In genomic region chrX:15686818-15687685, GRCh38 we compare ENCODE assay signal across 8 cellular contexts. TPM values are rescaled to one million over a fixed set of nuclear protein-coding genes. Genes with fewer than 3 reads are reported as not detected.
DNase-seq lines count a peak whose midpoint lies in the region; ATAC-seq and TF ChIP-seq lines count a peak whose summit lies in the region.

No MANE protein-coding gene starts in this region.

- H3K4me3 Mint-ChIP-seq in natural killer cell = no peak overlapping the region

- TF ChIP-seq CTCF in epithelial cell of esophagus (IDR thresholded peaks at IDR 0.05; ENCODE audit: insufficient read depth, low read depth, low read length, missing control alignments) (peak; percentile 66), natural killer cell (IDR thresholded peaks at IDR 0.05) (peak; percentile 60), transverse colon (IDR thresholded peaks at IDR 0.05) (peak; percentile 53 to 85 (median 60))

- 0 to 41% methylated on average over 2 to 6 of the region's 6 CpGs for WGBS in transverse colon (ENCODE audit: low coverage in 1 of 2), 2 donors

- H3K27ac Mint-ChIP-seq in natural killer cell = no peak overlapping the region

- no peaks in the 10 kb centered on the region for H3K4me1 ChIP-seq in transverse colon

- ATAC-seq in GM18907 (IDR thresholded peaks at IDR 0.05; ENCODE audit: unreplicated experiment) = peak; percentile 89
- ATAC-seq in HG03432 (IDR thresholded peaks at IDR 0.05; ENCODE audit: unreplicated experiment) = peak; percentile 64
- ATAC-seq in natural killer cell = peak; percentile 88 to 97 (median 96)

- intact Hi-C loops in natural killer cell (cut with micrococcal nuclease) (loop anchor here (2.0 to 5.0 kb wide), 3 partner anchors 75 to 755 kb away; partner anchors contain the start of gene ZRSR2), transverse colon (cut with DNase I; ENCODE audit: low total_unique reads) (loop anchor here (10.0 kb wide), 1 partner anchor 48 kb away; the partner anchor contains the start of gene CA5B)

- peaks cover 0 to 6% of the 10 kb centered on the region in 2 donors for H3K4me1 Mint-ChIP-seq in natural killer cell

- no peaks in the 10 kb centered on the region for H3K36me3 Mint-ChIP-seq in natural killer cell

- H3K27me3 ChIP-seq in transverse colon = no peaks in the 10 kb centered on the region

- DNase-seq in AML-193 (lab: John Stamatoyannopoulos, UW) (peak; percentile 31 to 53), NOMO-1 treated with DMSO at 0.1 percent for 48 hours (lab: John Stamatoyannopoulos, UW; ENCODE audit: unreplicated experiment) (peak; percentile 82), epithelial cell of esophagus (ENCODE audit: low read depth) (peak; percentile 58), natural killer cell (peak; percentile 37), transverse colon (peak; percentile 60)
- peak; percentile 49 for DNase-seq in activated CD8-positive, alpha-beta memory T cell treated with anti-CD3 and anti-CD28 coated beads, Interleukin-2, amount 50 U/mL, for 48 hours

- no peak for TF ChIP-seq EP300 in transverse colon (IDR thresholded peaks at IDR 0.05; ENCODE audit: low read depth)

- H3K36me3 ChIP-seq in transverse colon = no peaks in the 10 kb centered on the region

- H3K9me3 ChIP-seq in transverse colon = no peaks in the 10 kb centered on the region

- H3K4me3 ChIP-seq in epithelial cell of esophagus (ENCODE audit: low read length) (no peak overlapping the region), transverse colon (no peak overlapping the region)

- in situ Hi-C loops in transverse colon (cut with MboI; ENCODE audit: low pct_ligation_motif_present in 1 of 4, low pct_unique_long_range_greater_than_20kb in 1 of 4, low sequenced_read_pairs in 3 of 4) = loop anchor here in 2 of 4 donors (25.0 kb wide), 3 partner anchors 100 to 1000 kb away; partner anchors contain the start of genes PIGA (in 1 of the 2) and ZRSR2 (in 1 of the 2)

- H3K27ac ChIP-seq in transverse colon = no peak overlapping the region

- H3K9me3 Mint-ChIP-seq in natural killer cell = no peaks in the 10 kb centered on the region

- no peak for TF ChIP-seq POLR2A in transverse colon (IDR thresholded peaks at IDR 0.05)

- no peaks in the 10 kb centered on the region for H3K27me3 Mint-ChIP-seq in natural killer cell (ENCODE audit: low read depth in 2 of 2)

RNA-seq across cellular contexts. Expression of gene CLTRN, which starts 22.4 kb away (rescaled TPM):
- under 1 TPM in 1 of 3 donors, not detected in 2; 0.28 TPM for total RNA-seq in natural killer cell
- total RNA-seq in transverse colon = under 1 TPM in 1 of 4 donors, not detected in 3; 0.48 TPM

RNA-seq across cellular contexts. Expression of gene CA5B, which starts 51.0 kb away (rescaled TPM):
- total RNA-seq in natural killer cell (100 to 1,000 TPM in 1 of 3 donors, 10 to 100 TPM in 2; 56.3 to 111 (median 80.5) TPM), transverse colon (10 to 100 TPM in 1 of 4 donors, 1 to 10 TPM in 3; 1.1 to 69.3 (median 4.7) TPM)
